Comparison of ENCODE assay signal across 1 cellular context in the genomic region with DNA sequence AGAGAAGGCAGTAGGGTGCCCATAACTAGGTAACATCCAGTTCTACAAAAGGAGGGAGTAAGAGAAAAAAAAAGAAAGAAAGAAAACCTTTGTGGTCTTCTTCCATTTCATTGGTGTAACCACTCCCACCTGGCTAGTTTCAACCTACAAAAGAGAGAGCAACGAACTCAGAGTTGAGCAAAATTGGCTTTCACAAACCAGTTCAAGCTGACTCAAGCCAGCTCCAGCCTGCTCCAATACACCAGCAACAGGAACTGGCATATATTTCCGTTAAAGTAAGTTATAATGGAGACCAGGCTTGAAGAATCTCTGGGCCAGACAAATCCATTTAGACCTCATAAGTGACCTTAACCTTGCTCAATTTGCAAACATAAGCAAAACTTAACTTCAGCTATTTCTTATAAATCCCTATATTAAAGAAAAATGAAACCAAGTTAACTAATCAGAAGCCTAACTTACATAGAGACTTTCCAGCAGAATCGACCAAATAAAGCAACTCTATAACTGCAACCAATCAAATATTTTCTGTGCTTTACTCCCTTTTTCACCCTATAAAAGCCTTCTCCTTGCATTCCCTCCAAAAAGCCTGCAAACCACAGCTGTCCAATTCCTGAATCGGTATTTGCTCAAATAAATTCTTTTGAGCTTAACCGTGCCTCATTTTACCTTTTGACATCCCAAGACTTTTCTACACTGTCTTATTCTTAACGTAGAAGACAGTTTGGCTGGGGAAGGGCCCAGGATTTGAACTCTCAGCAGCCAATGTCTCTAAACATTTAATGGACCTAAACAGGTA.
TF ChIP-seq lines count a peak whose summit lies in the region.

No MANE protein-coding gene starts in this region.

TF ChIP-seq in A549, 52 proteins besides CTCF, POLR2A, EP300 and RAD21:
- TF ChIP-seq TFCP2L1 (CRISPR knock-in tag; IDR thresholded peaks at IDR 0.05) (no peak), CBX8 (IDR thresholded peaks at IDR 0.05) (no peak), RNF2 (IDR thresholded peaks at IDR 0.05; ENCODE audit: borderline replicate concordance, low read depth) (no peak), BHLHE40 (IDR thresholded peaks at IDR 0.05; ENCODE audit: low read depth, low read length) (no peak), FOXS1 (CRISPR knock-in tag; IDR thresholded peaks at IDR 0.05) (no peak), MAFK (IDR thresholded peaks at IDR 0.05; ENCODE audit: partially characterized antibody) (peak; percentile 32), RCOR1 (IDR thresholded peaks at IDR 0.05; ENCODE audit: low read depth, low read length) (no peak)
- TF ChIP-seq, protein P1, sequence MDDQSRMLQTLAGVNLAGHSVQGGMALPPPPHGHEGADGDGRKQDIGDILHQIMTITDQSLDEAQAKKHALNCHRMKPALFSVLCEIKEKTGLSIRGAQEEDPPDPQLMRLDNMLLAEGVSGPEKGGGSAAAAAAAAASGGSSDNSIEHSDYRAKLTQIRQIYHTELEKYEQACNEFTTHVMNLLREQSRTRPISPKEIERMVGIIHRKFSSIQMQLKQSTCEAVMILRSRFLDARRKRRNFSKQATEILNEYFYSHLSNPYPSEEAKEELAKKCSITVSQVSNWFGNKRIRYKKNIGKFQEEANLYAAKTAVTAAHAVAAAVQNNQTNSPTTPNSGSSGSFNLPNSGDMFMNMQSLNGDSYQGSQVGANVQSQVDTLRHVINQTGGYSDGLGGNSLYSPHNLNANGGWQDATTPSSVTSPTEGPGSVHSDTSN (IDR thresholded peaks at IDR 0.05), result no peak
